8 cellular contexts compared by ENCODE assay signal in genomic region chr13:48749699-48750473, GRCh38.
A peak's percentile ranks its signal among the peaks of the same experiment; 100 is the strongest.
DNase-seq lines count a peak whose midpoint lies in the region; ATAC-seq, FAIRE-seq and TF ChIP-seq lines count a peak whose summit lies in the region.

No MANE protein-coding gene starts in this region.

- H3K4me3 ChIP-seq in A549, result no peak overlapping the region

- peaks cover 19% of the 10 kb centered on the region for H3K4me1 ChIP-seq in A549

- ATAC-seq in A549, result peak; percentile 99
- ATAC-seq in GM18873 (IDR thresholded peaks at IDR 0.05; ENCODE audit: low FRiP score, unreplicated experiment), result peak; percentile 95
- peak; percentile 85 for ATAC-seq in HG03097 (IDR thresholded peaks at IDR 0.05; ENCODE audit: low FRiP score, unreplicated experiment)

- intact Hi-C loops in cardiac septum (cut with DNase I), result loop anchor here (10.0 kb wide), 1 partner anchor 125 kb away; no protein-coding TSS in a partner anchor

- H3K4me3 Mint-ChIP-seq in activated naive CD8-positive, alpha-beta T cell treated with anti-CD3 and anti-CD28 coated beads for 36 hours, result no peak overlapping the region

- H3K27ac Mint-ChIP-seq in activated naive CD8-positive, alpha-beta T cell treated with anti-CD3 and anti-CD28 coated beads for 36 hours, result peak overlapping the region; percentile 78

- no peaks in the 10 kb centered on the region for H3K9me3 ChIP-seq in A549

- no peak for TF ChIP-seq EP300 in A549 (IDR thresholded peaks at IDR 0.05)

- peak; percentile 61 for TF ChIP-seq CTCF in A549 (IDR thresholded peaks at IDR 0.05)

- peaks cover 1% of the 10 kb centered on the region for H3K9me3 Mint-ChIP-seq in activated naive CD8-positive, alpha-beta T cell treated with anti-CD3 and anti-CD28 coated beads for 36 hours

- H3K27me3 Mint-ChIP-seq in activated naive CD8-positive, alpha-beta T cell treated with anti-CD3 and anti-CD28 coated beads for 36 hours, result peaks cover 5% of the 10 kb centered on the region

- FAIRE-seq in A549 (lab: Jason Lieb, UNC), result no peak

- CTCF ChIA-PET in A549 (lab: Yijun Ruan, JAX), result interaction anchor here (0.8 to 2.7 kb wide), 9 partner anchors 10 to 155 kb away, joined by 3 to 20 read pairs (median 4); no protein-coding TSS in a partner anchor

- POLR2A ChIA-PET in A549 (lab: Yijun Ruan, JAX), result interaction anchor here (0.5 kb wide), 1 partner anchor 32 kb away, joined by 3 read pairs; no protein-coding TSS in a partner anchor

- peak overlapping the region; percentile 47 to 76 for H3K27ac ChIP-seq in A549

- peaks cover 15% of the 10 kb centered on the region for H3K4me1 Mint-ChIP-seq in activated naive CD8-positive, alpha-beta T cell treated with anti-CD3 and anti-CD28 coated beads for 36 hours

- TF ChIP-seq RAD21 in A549 (conservative IDR thresholded peaks at IDR 0.05 in 1 of 2, IDR thresholded peaks at IDR 0.05 in 1 of 2), result peak; percentile 52 to 59

- H3K36me3 Mint-ChIP-seq in activated naive CD8-positive, alpha-beta T cell treated with anti-CD3 and anti-CD28 coated beads for 36 hours, result peaks cover 2% of the 10 kb centered on the region

- H3K4me2 ChIP-seq in A549, result peak overlapping the region; percentile 81

- WGBS in A549 (ENCODE audit: missing lambda C conversion rate), result 4% methylated on average over 15 of the region's 15 CpGs

- TF ChIP-seq POLR2A in A549 (IDR thresholded peaks at IDR 0.05; ENCODE audit: low read length), result no peak

- peak; percentile 62 to 90 for DNase-seq in A549 (ENCODE audit: low read depth in 1 of 2, low spot score in 1 of 2)
- DNase-seq in SIG-M5 (lab: John Stamatoyannopoulos, UW), result peak; percentile 58
- DNase-seq in activated naive CD8-positive, alpha-beta T cell treated with anti-CD3 and anti-CD28 coated beads for 36 hours, result peak; percentile 80
- peak; percentile 86 for DNase-seq in cardiac septum (ENCODE audit: low spot score)
- peak; percentile 98 for DNase-seq in renal cortical epithelial cell (ENCODE audit: low read depth)
- no peak for DNase-seq in NCI-H2029 (lab: John Stamatoyannopoulos, UW)

TF ChIP-seq in A549, 52 proteins besides CTCF, POLR2A, EP300 and RAD21:
- TF ChIP-seq SMC3 (IDR thresholded peaks at IDR 0.05) (peak; percentile 66), CBX2 (IDR thresholded peaks at IDR 0.05; ENCODE audit: borderline replicate concordance, low read depth) (no peak), MAX (IDR thresholded peaks at IDR 0.05) (peak; percentile 43), MAZ (IDR thresholded peaks at IDR 0.05; ENCODE audit: borderline replicate concordance, low read depth, low read length) (no peak), PHF8 (IDR thresholded peaks at IDR 0.05; ENCODE audit: borderline replicate concordance, low read depth) (no peak), MAFK (IDR thresholded peaks at IDR 0.05; ENCODE audit: partially characterized antibody) (peak; percentile 25), FOSL2 (IDR thresholded peaks at IDR 0.05) (peak; percentile 88), FOSL2 (CRISPR knock-in tag; IDR thresholded peaks at IDR 0.05) (peak; percentile 98), JUN (IDR thresholded peaks at IDR 0.05) (peak in 1 of 2 experiments; percentile 55; a peak in 2 of 5 replicates), ZC3H11A (IDR thresholded peaks at IDR 0.05) (no peak), CEBPB (IDR thresholded peaks at IDR 0.05) (peak; percentile 14 to 58; a peak in 2 of 4 replicates), RNF2 (IDR thresholded peaks at IDR 0.05; ENCODE audit: borderline replicate concordance, low read depth) (no peak), JUNB (IDR thresholded peaks at IDR 0.05) (peak; percentile 87), GATA3 (IDR thresholded peaks at IDR 0.05; ENCODE audit: borderline replicate concordance) (peak; percentile 31; the same call in 1 of the 2 replicates), HOXB5 (CRISPR knock-in tag; IDR thresholded peaks at IDR 0.05) (peak; percentile 68; the same call in 1 of the 2 replicates)
